ENCODE assay signal across 7 cellular contexts in the genomic region with DNA sequence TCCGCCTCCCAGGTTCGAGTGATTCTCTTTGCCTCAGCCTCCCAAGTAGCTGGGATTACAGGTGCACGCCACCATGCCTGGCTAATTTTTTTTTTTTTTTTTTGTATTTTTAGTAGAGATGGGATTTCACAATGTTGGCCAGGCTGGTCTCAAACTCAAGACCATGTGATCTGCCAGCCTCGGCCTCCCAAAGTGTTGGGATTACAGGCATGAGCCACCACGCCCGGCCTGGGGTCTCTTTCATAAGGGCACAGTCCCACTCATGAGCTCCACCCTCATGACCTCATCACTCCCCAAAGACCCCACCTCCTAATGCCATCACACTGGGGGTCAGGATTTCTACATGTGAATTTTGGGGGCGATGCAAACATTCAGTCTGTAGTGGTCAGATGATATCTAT.
A peak's percentile ranks its signal among the peaks of the same experiment; 100 is the strongest.
DNase-seq lines count a peak whose midpoint lies in the region; ATAC-seq and TF ChIP-seq lines count a peak whose summit lies in the region.
"Not testable (repeated sequence)": the region's sequence is repeated elsewhere in the genome, so short reads cannot be mapped to it uniquely, and the experiment has no call there.

No MANE protein-coding gene starts in this region.

- H3K36me3 Mint-ChIP-seq in T-helper 17 cell (ENCODE audit: low read depth); activated T-cell treated with anti-CD3 and anti-CD28 coated beads, Interleukin-2, amount 50 U/mL, for 24 hours (ENCODE audit: low read depth); activated naive CD8-positive, alpha-beta T cell treated with anti-CD3 and anti-CD28 coated beads for 36 hours; neural crest cell (ENCODE audit: low read depth); stimulated activated effector memory CD8-positive, alpha-beta T cell treated with anti-CD3 and anti-CD28 coated beads, Interleukin-12 subunit alpha, Interleukin-12 subunit beta, amount 100 ng/mL, for 72 hours: not testable (repeated sequence)

- not testable (repeated sequence) for H3K4me1 Mint-ChIP-seq in T-helper 17 cell; stimulated activated effector memory CD8-positive, alpha-beta T cell treated with anti-CD3 and anti-CD28 coated beads, Interleukin-12 subunit alpha, Interleukin-12 subunit beta, amount 100 ng/mL, for 72 hours
- peaks cover 69% of the 10 kb centered on the region for H3K4me1 Mint-ChIP-seq in activated T-cell treated with anti-CD3 and anti-CD28 coated beads, Interleukin-2, amount 50 U/mL, for 24 hours (ENCODE audit: low read depth)
- H3K4me1 Mint-ChIP-seq in activated naive CD8-positive, alpha-beta T cell treated with anti-CD3 and anti-CD28 coated beads for 36 hours = peaks cover 77% of the 10 kb centered on the region
- peaks cover 89% of the 10 kb centered on the region for H3K4me1 Mint-ChIP-seq in neural crest cell

- H3K4me3 Mint-ChIP-seq in T-helper 17 cell; activated naive CD8-positive, alpha-beta T cell treated with anti-CD3 and anti-CD28 coated beads for 36 hours: not testable (repeated sequence)
- H3K4me3 Mint-ChIP-seq in activated T-cell treated with anti-CD3 and anti-CD28 coated beads, Interleukin-2, amount 50 U/mL, for 24 hours = peak overlapping the region; percentile 18
- peak overlapping the region; percentile 22 for H3K4me3 Mint-ChIP-seq in neural crest cell
- peak overlapping the region; percentile 10 for H3K4me3 Mint-ChIP-seq in stimulated activated effector memory CD8-positive, alpha-beta T cell treated with anti-CD3 and anti-CD28 coated beads, Interleukin-12 subunit alpha, Interleukin-12 subunit beta, amount 100 ng/mL, for 72 hours

- DNase-seq in T-helper 17 cell; activated T-cell treated with anti-CD3 and anti-CD28 coated beads, Interleukin-2, amount 50 U/mL, for 24 hours; activated naive CD8-positive, alpha-beta T cell treated with anti-CD3 and anti-CD28 coated beads for 36 hours; caudate nucleus (lab: John Stamatoyannopoulos, UW); neural crest cell (ENCODE audit: low read depth, low spot score); stimulated activated effector memory CD8-positive, alpha-beta T cell treated with anti-CD3 and anti-CD28 coated beads, Interleukin-12 subunit alpha, Interleukin-12 subunit beta, amount 100 ng/mL, for 72 hours (ENCODE audit: low spot score in 2 of 2): not testable (repeated sequence)
- peak; percentile 20 for DNase-seq in islet precursor cell

- peak overlapping the region; percentile 27 for H3K27ac Mint-ChIP-seq in T-helper 17 cell
- peak overlapping the region; percentile 88 for H3K27ac Mint-ChIP-seq in activated T-cell treated with anti-CD3 and anti-CD28 coated beads, Interleukin-2, amount 50 U/mL, for 24 hours
- H3K27ac Mint-ChIP-seq in activated naive CD8-positive, alpha-beta T cell treated with anti-CD3 and anti-CD28 coated beads for 36 hours = peak overlapping the region; percentile 72
- H3K27ac Mint-ChIP-seq in neural crest cell (ENCODE audit: unreplicated experiment); stimulated activated effector memory CD8-positive, alpha-beta T cell treated with anti-CD3 and anti-CD28 coated beads, Interleukin-12 subunit alpha, Interleukin-12 subunit beta, amount 100 ng/mL, for 72 hours: not testable (repeated sequence)

- H3K9me3 Mint-ChIP-seq in activated T-cell treated with anti-CD3 and anti-CD28 coated beads, Interleukin-2, amount 50 U/mL, for 24 hours; activated naive CD8-positive, alpha-beta T cell treated with anti-CD3 and anti-CD28 coated beads for 36 hours; neural crest cell; stimulated activated effector memory CD8-positive, alpha-beta T cell treated with anti-CD3 and anti-CD28 coated beads, Interleukin-12 subunit alpha, Interleukin-12 subunit beta, amount 100 ng/mL, for 72 hours: not testable (repeated sequence)

- ATAC-seq in T-helper 17 cell; stimulated activated effector memory CD8-positive, alpha-beta T cell treated with anti-CD3 and anti-CD28 coated beads, Interleukin-12 subunit alpha, Interleukin-12 subunit beta, amount 100 ng/mL, for 72 hours: not testable (repeated sequence)

- not testable (repeated sequence) for H3K27me3 Mint-ChIP-seq in T-helper 17 cell; activated T-cell treated with anti-CD3 and anti-CD28 coated beads, Interleukin-2, amount 50 U/mL, for 24 hours; activated naive CD8-positive, alpha-beta T cell treated with anti-CD3 and anti-CD28 coated beads for 36 hours; neural crest cell (ENCODE audit: low read depth)

- peak overlapping the region; percentile 96 for H3K27ac ChIP-seq in caudate nucleus (ENCODE audit: low read depth, low read length)

- H3K9me3 ChIP-seq in T-helper 17 cell (ENCODE audit: control insufficient read depth, low read length, poor library complexity, severe bottlenecking) = not testable (repeated sequence)

- not testable (repeated sequence) for TF ChIP-seq CTCF in neural crest cell (conservative IDR thresholded peaks at IDR 0.05)
